Comparison of ENCODE assay signal across 2 cellular contexts in the genomic region with DNA sequence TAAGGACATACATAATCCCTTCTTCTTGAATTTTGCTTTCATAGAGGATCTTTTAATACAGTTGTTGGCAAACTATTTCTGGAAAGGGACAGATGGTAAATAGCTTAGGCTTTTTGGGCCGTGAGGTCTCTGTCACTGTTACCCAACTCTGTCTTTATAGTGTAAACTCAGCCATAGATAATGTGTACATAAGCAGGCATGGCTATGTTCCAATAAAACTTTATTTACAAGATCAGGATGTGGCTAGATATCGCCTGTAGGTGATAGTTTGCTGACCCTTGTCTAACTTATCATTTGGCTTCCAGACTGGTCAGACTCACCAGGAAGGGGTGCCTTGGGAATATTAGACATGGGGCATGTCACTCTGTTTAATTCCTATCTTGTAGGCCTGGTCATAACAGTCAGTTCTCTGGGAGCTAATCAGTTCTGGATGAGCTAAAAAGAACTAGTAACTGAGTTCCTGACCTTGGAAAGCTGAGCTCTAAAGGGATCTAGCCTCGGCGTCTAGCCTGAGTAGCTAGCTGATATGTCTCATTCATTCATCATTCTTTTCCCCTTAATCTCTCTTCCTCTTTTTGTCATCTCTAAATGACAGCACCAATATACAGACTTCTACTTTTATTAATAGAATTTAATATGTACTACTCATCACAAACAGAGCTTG.
TF ChIP-seq lines count a peak whose summit lies in the region.

No MANE protein-coding gene starts in this region.

TF ChIP-seq in endothelial cell of umbilical vein, 7 proteins besides CTCF, POLR2A, EP300 and RAD21 (continued from another document):
- no peak for TF ChIP-seq JUN (IDR thresholded peaks at IDR 0.05; ENCODE audit: borderline replicate concordance, insufficient read depth, insufficient read length, low read depth)

TF ChIP-seq in GM23338, 12 proteins besides CTCF, POLR2A, EP300 and RAD21:
- TF ChIP-seq, protein P1, sequence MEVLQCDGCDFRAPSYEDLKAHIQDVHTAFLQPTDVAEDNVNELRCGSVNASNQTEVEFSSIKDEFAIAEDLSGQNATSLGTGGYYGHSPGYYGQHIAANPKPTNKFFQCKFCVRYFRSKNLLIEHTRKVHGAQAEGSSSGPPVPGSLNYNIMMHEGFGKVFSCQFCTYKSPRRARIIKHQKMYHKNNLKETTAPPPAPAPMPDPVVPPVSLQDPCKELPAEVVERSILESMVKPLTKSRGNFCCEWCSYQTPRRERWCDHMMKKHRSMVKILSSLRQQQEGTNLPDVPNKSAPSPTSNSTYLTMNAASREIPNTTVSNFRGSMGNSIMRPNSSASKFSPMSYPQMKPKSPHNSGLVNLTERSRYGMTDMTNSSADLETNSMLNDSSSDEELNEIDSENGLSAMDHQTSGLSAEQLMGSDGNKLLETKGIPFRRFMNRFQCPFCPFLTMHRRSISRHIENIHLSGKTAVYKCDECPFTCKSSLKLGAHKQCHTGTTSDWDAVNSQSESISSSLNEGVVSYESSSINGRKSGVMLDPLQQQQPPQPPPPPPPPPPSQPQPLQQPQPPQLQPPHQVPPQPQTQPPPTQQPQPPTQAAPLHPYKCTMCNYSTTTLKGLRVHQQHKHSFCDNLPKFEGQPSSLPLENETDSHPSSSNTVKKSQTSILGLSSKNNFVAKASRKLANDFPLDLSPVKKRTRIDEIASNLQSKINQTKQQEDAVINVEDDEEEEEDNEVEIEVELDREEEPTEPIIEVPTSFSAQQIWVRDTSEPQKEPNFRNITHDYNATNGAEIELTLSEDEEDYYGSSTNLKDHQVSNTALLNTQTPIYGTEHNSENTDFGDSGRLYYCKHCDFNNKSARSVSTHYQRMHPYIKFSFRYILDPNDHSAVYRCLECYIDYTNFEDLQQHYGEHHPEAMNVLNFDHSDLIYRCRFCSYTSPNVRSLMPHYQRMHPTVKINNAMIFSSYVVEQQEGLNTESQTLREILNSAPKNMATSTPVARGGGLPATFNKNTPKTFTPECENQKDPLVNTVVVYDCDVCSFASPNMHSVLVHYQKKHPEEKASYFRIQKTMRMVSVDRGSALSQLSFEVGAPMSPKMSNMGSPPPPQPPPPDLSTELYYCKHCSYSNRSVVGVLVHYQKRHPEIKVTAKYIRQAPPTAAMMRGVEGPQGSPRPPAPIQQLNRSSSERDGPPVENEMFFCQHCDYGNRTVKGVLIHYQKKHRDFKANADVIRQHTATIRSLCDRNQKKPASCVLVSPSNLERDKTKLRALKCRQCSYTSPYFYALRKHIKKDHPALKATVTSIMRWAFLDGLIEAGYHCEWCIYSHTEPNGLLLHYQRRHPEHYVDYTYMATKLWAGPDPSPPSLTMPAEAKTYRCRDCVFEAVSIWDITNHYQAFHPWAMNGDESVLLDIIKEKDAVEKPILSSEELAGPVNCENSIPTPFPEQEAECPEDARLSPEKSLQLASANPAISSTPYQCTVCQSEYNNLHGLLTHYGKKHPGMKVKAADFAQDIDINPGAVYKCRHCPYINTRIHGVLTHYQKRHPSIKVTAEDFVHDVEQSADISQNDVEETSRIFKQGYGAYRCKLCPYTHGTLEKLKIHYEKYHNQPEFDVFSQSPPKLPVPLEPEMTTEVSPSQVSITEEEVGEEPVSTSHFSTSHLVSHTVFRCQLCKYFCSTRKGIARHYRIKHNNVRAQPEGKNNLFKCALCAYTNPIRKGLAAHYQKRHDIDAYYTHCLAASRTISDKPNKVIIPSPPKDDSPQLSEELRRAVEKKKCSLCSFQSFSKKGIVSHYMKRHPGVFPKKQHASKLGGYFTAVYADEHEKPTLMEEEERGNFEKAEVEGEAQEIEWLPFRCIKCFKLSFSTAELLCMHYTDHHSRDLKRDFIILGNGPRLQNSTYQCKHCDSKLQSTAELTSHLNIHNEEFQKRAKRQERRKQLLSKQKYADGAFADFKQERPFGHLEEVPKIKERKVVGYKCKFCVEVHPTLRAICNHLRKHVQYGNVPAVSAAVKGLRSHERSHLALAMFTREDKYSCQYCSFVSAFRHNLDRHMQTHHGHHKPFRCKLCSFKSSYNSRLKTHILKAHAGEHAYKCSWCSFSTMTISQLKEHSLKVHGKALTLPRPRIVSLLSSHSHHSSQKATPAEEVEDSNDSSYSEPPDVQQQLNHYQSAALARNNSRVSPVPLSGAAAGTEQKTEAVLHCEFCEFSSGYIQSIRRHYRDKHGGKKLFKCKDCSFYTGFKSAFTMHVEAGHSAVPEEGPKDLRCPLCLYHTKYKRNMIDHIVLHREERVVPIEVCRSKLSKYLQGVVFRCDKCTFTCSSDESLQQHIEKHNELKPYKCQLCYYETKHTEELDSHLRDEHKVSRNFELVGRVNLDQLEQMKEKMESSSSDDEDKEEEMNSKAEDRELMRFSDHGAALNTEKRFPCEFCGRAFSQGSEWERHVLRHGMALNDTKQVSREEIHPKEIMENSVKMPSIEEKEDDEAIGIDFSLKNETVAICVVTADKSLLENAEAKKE (CRISPR knock-in tag; IDR thresholded peaks at IDR 0.05), result no peak
- TF ChIP-seq NANOG (IDR thresholded peaks at IDR 0.05; ENCODE audit: borderline replicate concordance), result no peak
- TF ChIP-seq POLR2AphosphoS5 (IDR thresholded peaks at IDR 0.05; ENCODE audit: low read depth), result no peak
- no peak for TF ChIP-seq JUNB (IDR thresholded peaks at IDR 0.05; ENCODE audit: unreplicated experiment)
- no peak for TF ChIP-seq EZH2 (IDR thresholded peaks at IDR 0.05; ENCODE audit: low read depth, unreplicated experiment)
- no peak for TF ChIP-seq STAT1 (IDR thresholded peaks at IDR 0.05; ENCODE audit: unreplicated experiment)
- TF ChIP-seq, protein P2, sequence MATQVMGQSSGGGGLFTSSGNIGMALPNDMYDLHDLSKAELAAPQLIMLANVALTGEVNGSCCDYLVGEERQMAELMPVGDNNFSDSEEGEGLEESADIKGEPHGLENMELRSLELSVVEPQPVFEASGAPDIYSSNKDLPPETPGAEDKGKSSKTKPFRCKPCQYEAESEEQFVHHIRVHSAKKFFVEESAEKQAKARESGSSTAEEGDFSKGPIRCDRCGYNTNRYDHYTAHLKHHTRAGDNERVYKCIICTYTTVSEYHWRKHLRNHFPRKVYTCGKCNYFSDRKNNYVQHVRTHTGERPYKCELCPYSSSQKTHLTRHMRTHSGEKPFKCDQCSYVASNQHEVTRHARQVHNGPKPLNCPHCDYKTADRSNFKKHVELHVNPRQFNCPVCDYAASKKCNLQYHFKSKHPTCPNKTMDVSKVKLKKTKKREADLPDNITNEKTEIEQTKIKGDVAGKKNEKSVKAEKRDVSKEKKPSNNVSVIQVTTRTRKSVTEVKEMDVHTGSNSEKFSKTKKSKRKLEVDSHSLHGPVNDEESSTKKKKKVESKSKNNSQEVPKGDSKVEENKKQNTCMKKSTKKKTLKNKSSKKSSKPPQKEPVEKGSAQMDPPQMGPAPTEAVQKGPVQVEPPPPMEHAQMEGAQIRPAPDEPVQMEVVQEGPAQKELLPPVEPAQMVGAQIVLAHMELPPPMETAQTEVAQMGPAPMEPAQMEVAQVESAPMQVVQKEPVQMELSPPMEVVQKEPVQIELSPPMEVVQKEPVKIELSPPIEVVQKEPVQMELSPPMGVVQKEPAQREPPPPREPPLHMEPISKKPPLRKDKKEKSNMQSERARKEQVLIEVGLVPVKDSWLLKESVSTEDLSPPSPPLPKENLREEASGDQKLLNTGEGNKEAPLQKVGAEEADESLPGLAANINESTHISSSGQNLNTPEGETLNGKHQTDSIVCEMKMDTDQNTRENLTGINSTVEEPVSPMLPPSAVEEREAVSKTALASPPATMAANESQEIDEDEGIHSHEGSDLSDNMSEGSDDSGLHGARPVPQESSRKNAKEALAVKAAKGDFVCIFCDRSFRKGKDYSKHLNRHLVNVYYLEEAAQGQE (IDR thresholded peaks at IDR 0.05; ENCODE audit: unreplicated experiment), result no peak
- no peak for TF ChIP-seq ZNF114 (CRISPR knock-in tag; IDR thresholded peaks at IDR 0.05)
- TF ChIP-seq, protein P3, sequence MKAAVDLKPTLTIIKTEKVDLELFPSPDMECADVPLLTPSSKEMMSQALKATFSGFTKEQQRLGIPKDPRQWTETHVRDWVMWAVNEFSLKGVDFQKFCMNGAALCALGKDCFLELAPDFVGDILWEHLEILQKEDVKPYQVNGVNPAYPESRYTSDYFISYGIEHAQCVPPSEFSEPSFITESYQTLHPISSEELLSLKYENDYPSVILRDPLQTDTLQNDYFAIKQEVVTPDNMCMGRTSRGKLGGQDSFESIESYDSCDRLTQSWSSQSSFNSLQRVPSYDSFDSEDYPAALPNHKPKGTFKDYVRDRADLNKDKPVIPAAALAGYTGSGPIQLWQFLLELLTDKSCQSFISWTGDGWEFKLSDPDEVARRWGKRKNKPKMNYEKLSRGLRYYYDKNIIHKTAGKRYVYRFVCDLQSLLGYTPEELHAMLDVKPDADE (IDR thresholded peaks at IDR 0.05), result no peak
- no peak for TF ChIP-seq ZNF331 (CRISPR knock-in tag; IDR thresholded peaks at IDR 0.05; ENCODE audit: low read depth)
- no peak for TF ChIP-seq EZH2phosphoT487 (IDR thresholded peaks at IDR 0.05; ENCODE audit: unreplicated experiment)
- TF ChIP-seq CREB1 (CRISPR knock-in tag; IDR thresholded peaks at IDR 0.05; ENCODE audit: low read depth), result no peak
